13 cellular contexts compared by ENCODE assay signal in the genomic region with DNA sequence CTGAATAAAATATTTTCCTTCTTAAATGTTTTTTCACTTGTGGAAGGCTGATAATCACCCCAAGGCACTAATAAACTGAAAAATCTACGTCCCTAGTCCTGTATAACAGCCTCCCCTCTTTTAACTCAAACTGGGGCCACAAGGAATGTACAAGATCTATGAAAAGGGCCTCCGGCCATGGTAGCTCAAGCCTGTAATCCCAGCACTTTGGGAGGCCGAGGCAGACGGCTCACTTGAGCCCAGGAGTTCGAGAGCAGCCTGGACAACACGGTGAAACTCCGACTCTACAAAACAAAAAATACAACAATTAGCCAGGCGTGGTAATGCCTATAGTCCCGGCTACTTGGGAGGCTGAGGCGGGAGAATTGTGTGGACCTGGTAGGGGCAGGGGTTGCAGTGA. TPM values are rescaled to one million over a fixed set of nuclear protein-coding genes. Genes with fewer than 3 reads are reported as not detected.
DNase-seq lines count a peak whose midpoint lies in the region; ATAC-seq and TF ChIP-seq lines count a peak whose summit lies in the region.
"Had no signal": no experiment of that assay in that cellular context is flagged by ENCODE, and none has a peak within 500 bp of the region (broad histone marks: within the 10 kb centered on the region; RNA-seq: fewer than 3 reads in every experiment).

No MANE protein-coding gene starts in this region.

- no peak for ATAC-seq in activated naive CD4-positive, alpha-beta T cell treated with anti-CD3 and anti-CD28 coated beads, Interleukin-2, amount 50 U/mL, for 72 hours
- no peak for ATAC-seq in activated CD8-positive, alpha-beta T cell treated with anti-CD3 and anti-CD28 coated beads, Interleukin-2, amount 10 ng/mL, durations not matched to agents 7 days and 5 days
- ATAC-seq in lower lobe of right lung (peak in 1 of 2 donors; percentile 21), GM21390 (IDR thresholded peaks at IDR 0.05; ENCODE audit: unreplicated experiment) (no peak)
- ATAC-seq in activated CD4-positive, CD25-positive, alpha-beta regulatory T cell treated with anti-CD3 and anti-CD28 coated beads, Interleukin-2, amount 50 U/mL, for 24 hours, result no peak
- ATAC-seq: psoas muscle had no signal

- H3K9me3 ChIP-seq in lower lobe of right lung (no peaks in the 10 kb centered on the region), stomach (no peaks in the 10 kb centered on the region)
- H3K9me3 ChIP-seq: psoas muscle had no signal

- no peak for DNase-seq in activated naive CD4-positive, alpha-beta T cell treated with anti-CD3 and anti-CD28 coated beads, Interleukin-2, amount 50 U/mL, for 72 hours (ENCODE audit: low spot score in 2 of 2)
- no peak for DNase-seq in activated naive CD4-positive, alpha-beta T cell treated with anti-CD3 and anti-CD28 coated beads, Interleukin-2, amount 50 U/mL, for 16 hours
- no peak for DNase-seq in activated CD8-positive, alpha-beta T cell treated with anti-CD3 and anti-CD28 coated beads, Interleukin-2, amount 10 ng/mL, durations not matched to agents 7 days and 5 days
- DNase-seq in lower lobe of right lung (no peak), stomach (no peak), HPDE6-E6E7 (ENCODE audit: extremely low spot score) (no peak)
- DNase-seq: DMS79 treated with DMSO at 0.1 percent for 48 hours, NCI-H2107, psoas muscle had no signal

- H3K9me3 Mint-ChIP-seq in activated naive CD4-positive, alpha-beta T cell treated with anti-CD3 and anti-CD28 coated beads, Interleukin-2, amount 50 U/mL, for 72 hours, result no peaks in the 10 kb centered on the region
- no peaks in the 10 kb centered on the region for H3K9me3 Mint-ChIP-seq in activated CD8-positive, alpha-beta T cell treated with anti-CD3 and anti-CD28 coated beads, Interleukin-2, amount 10 ng/mL, durations not matched to agents 7 days and 5 days (ENCODE audit: insufficient read depth)
- H3K9me3 Mint-ChIP-seq: memory B cell, WTC11 had no signal

- H3K4me3 ChIP-seq in lower lobe of right lung (no peak overlapping the region), stomach (no peak overlapping the region)
- H3K4me3 ChIP-seq: psoas muscle had no signal

- H3K27ac Mint-ChIP-seq in activated naive CD4-positive, alpha-beta T cell treated with anti-CD3 and anti-CD28 coated beads, Interleukin-2, amount 50 U/mL, for 72 hours, result peak overlapping the region; percentile 29 to 86
- peak overlapping the region; percentile 12 for H3K27ac Mint-ChIP-seq in activated CD8-positive, alpha-beta T cell treated with anti-CD3 and anti-CD28 coated beads, Interleukin-2, amount 10 ng/mL, durations not matched to agents 7 days and 5 days
- H3K27ac Mint-ChIP-seq: WTC11 had no signal

- no peaks in the 10 kb centered on the region for H3K27me3 Mint-ChIP-seq in activated CD8-positive, alpha-beta T cell treated with anti-CD3 and anti-CD28 coated beads, Interleukin-2, amount 10 ng/mL, durations not matched to agents 7 days and 5 days (ENCODE audit: low read depth)
- H3K27me3 Mint-ChIP-seq: memory B cell had no signal

- WGBS in stomach, 5 donors, result 73 to 89% (median 81%) methylated on average over 10 of the region's 10 CpGs

- H3K36me3 ChIP-seq in lower lobe of right lung (peaks cover 10% of the 10 kb centered on the region), stomach (peaks cover 0 to 24% (median 13%) of the 10 kb centered on the region in 4 donors)

- peaks cover 6 to 25% of the 10 kb centered on the region in 2 donors for H3K36me3 Mint-ChIP-seq in activated naive CD4-positive, alpha-beta T cell treated with anti-CD3 and anti-CD28 coated beads, Interleukin-2, amount 50 U/mL, for 72 hours
- H3K36me3 Mint-ChIP-seq in activated CD8-positive, alpha-beta T cell treated with anti-CD3 and anti-CD28 coated beads, Interleukin-2, amount 10 ng/mL, durations not matched to agents 7 days and 5 days (ENCODE audit: low read depth), result peaks cover 51% of the 10 kb centered on the region

- TF ChIP-seq EP300 in stomach (IDR thresholded peaks at IDR 0.05), result no peak

- CTCF ChIA-PET in activated CD8-positive, alpha-beta T cell treated with anti-CD3 and anti-CD28 coated beads, Interleukin-2, amount 10 ng/mL, durations not matched to agents 7 days and 5 days (lab: Charles Lee), result interaction anchor here (0.6 to 1.7 kb wide), 3 partner anchors 11 to 131 kb away, joined by 3 to 6 read pairs (median 5); no protein-coding TSS in a partner anchor

- peaks cover 26% of the 10 kb centered on the region for H3K4me1 Mint-ChIP-seq in activated CD8-positive, alpha-beta T cell treated with anti-CD3 and anti-CD28 coated beads, Interleukin-2, amount 10 ng/mL, durations not matched to agents 7 days and 5 days (ENCODE audit: low read depth)

- no peak overlapping the region for H3K4me3 Mint-ChIP-seq in activated CD8-positive, alpha-beta T cell treated with anti-CD3 and anti-CD28 coated beads, Interleukin-2, amount 10 ng/mL, durations not matched to agents 7 days and 5 days
- H3K4me3 Mint-ChIP-seq: memory B cell, WTC11 had no signal

- POLR2A ChIA-PET in activated CD8-positive, alpha-beta T cell treated with anti-CD3 and anti-CD28 coated beads, Interleukin-2, amount 10 ng/mL, durations not matched to agents 7 days and 5 days (lab: Charles Lee), result no interaction called here

- intact Hi-C loops in lower lobe of right lung (cut with DNase I) (no loop called here), stomach (cut with DNase I; ENCODE audit: low total_unique reads) (no loop called here)

- H3K27me3 ChIP-seq in lower lobe of right lung (ENCODE audit: low read depth) (no peaks in the 10 kb centered on the region), stomach (no peaks in the 10 kb centered on the region)

- TF ChIP-seq POLR2A in stomach (IDR thresholded peaks at IDR 0.05), result no peak

- TF ChIP-seq CTCF in lower lobe of right lung (IDR thresholded peaks at IDR 0.05) (no peak), stomach (IDR thresholded peaks at IDR 0.05) (no peak)

- H3K27ac ChIP-seq in lower lobe of right lung, result peak overlapping the region; percentile 75
- peak overlapping the region in 4 of 5 donors; percentile 12 to 81 (median 70) for H3K27ac ChIP-seq in stomach
- H3K27ac ChIP-seq: psoas muscle had no signal

- H3K4me1 ChIP-seq in lower lobe of right lung (peaks cover 47% of the 10 kb centered on the region), stomach (peaks cover 32 to 92% (median 55%) of the 10 kb centered on the region in 4 donors)

RNA-seq across cellular contexts. Expression of gene RNF145, which starts 23.6 kb away (rescaled TPM):
- 10 to 100 TPM; 56.2 to 73.0 TPM for total RNA-seq in activated naive CD4-positive, alpha-beta T cell treated with anti-CD3 and anti-CD28 coated beads, Interleukin-2, amount 50 U/mL, for 72 hours
- 100 to 1,000 TPM; 140 to 143 TPM for total RNA-seq in activated CD8-positive, alpha-beta T cell treated with anti-CD3 and anti-CD28 coated beads, Interleukin-2, amount 10 ng/mL, durations not matched to agents 7 days and 5 days
- total RNA-seq in lower lobe of right lung (221 TPM), stomach (10 to 100 TPM in 4 of 5 donors, 1 to 10 TPM in 1; 7.0 to 96.9 (median 68.8) TPM)
- polyA plus RNA-seq in stomach, result 10 to 100 TPM; 17.5 to 42.7 (median 24.3) TPM
